Comparison of ENCODE assay signal across 24 cellular contexts in genomic region chr16:89354325-89354724, GRCh38.
DNase-seq lines count a peak whose midpoint lies in the region; ATAC-seq and TF ChIP-seq lines count a peak whose summit lies in the region.
"Had no signal": no experiment of that assay in that cellular context is flagged by ENCODE, and none has a peak within 500 bp of the region (broad histone marks: within the 10 kb centered on the region; RNA-seq: fewer than 3 reads in every experiment).

No MANE protein-coding gene starts in this region.

- H3K9me3 ChIP-seq in RWPE2 (ENCODE audit: severe bottlenecking), result no peaks in the 10 kb centered on the region
- H3K9me3 ChIP-seq in left lung, result no peaks in the 10 kb centered on the region
- no peaks in the 10 kb centered on the region for H3K9me3 ChIP-seq in gastrocnemius medialis
- H3K9me3 ChIP-seq: adrenal gland, HAP-1, uterus had no signal

- H3K36me3 Mint-ChIP-seq in CD14-positive monocyte, result peaks cover 26 to 41% of the 10 kb centered on the region in 2 donors
- H3K36me3 Mint-ChIP-seq in T-helper 2 cell treated with Interferon-gamma antibody and Interleukin-4, amounts not matched to agents 5 μg/mL and 100 μg/mL, for 36 hours (ENCODE audit: low read depth), result peaks cover 15% of the 10 kb centered on the region

- peaks cover 59% of the 10 kb centered on the region for H3K4me1 Mint-ChIP-seq in CD14-positive monocyte
- H3K4me1 Mint-ChIP-seq in T-helper 2 cell treated with Interferon-gamma antibody and Interleukin-4, amounts not matched to agents 5 μg/mL and 100 μg/mL, for 36 hours (ENCODE audit: low read depth), result peaks cover 70% of the 10 kb centered on the region

- no peak overlapping the region for H3K4me3 ChIP-seq in RWPE2 (ENCODE audit: severe bottlenecking)
- no peak overlapping the region for H3K4me3 ChIP-seq in left lung
- no peak overlapping the region for H3K4me3 ChIP-seq in gastrocnemius medialis
- H3K4me3 ChIP-seq: adrenal gland, cardiac muscle cell, dorsolateral prefrontal cortex, HAP-1, uterus had no signal

- in situ Hi-C loops in gastrocnemius medialis (cut with MboI; ENCODE audit: low sequenced_read_pairs in 4 of 4), result no loop called here

- intact Hi-C loops in CD14-positive monocyte (cut with micrococcal nuclease) (no loop called here), left lung (cut with DNase I) (no loop called here), gastrocnemius medialis (cut with DNase I; ENCODE audit: low total_unique reads) (loop anchor here (1.0 to 5.0 kb wide), 2 partner anchors 19 to 43 kb away; no protein-coding TSS in a partner anchor)

- H3K27ac ChIP-seq in RWPE2 (ENCODE audit: poor library complexity, severe bottlenecking), result peak overlapping the region; percentile 74
- H3K27ac ChIP-seq in left lung, result peak overlapping the region; percentile 0 to 71
- peak overlapping the region; percentile 52 to 82 (median 74) for H3K27ac ChIP-seq in gastrocnemius medialis
- H3K27ac ChIP-seq: cardiac muscle cell, uterus had no signal

- H3K27ac Mint-ChIP-seq in CD14-positive monocyte, result peak overlapping the region in 4 of 7 donors; percentile 7 to 71 (median 42)
- no peak overlapping the region for H3K27ac Mint-ChIP-seq in T-helper 2 cell treated with Interferon-gamma antibody and Interleukin-4, amounts not matched to agents 5 μg/mL and 100 μg/mL, for 36 hours
- H3K27ac Mint-ChIP-seq: activated T-helper 17 cell treated with anti-CD3 and anti-CD28 coated beads, Interleukin-2, amount 50 U/mL, for 72 hours; memory B cell had no signal

- DNase-seq in CD14-positive monocyte (ENCODE audit: low spot score) (no peak), RWPE2 (ENCODE audit: low spot score) (no peak), left lung (no peak), gastrocnemius medialis (peak in 1 of 2 donors; percentile 60), foreskin melanocyte (no peak)
- DNase-seq in T-helper 2 cell treated with Interferon-gamma antibody and Interleukin-4, amounts not matched to agents 5 μg/mL and 100 μg/mL, for 36 hours (ENCODE audit: low spot score), result no peak
- DNase-seq: adrenal gland; AML-193; erythroblast; IMR-90; MM.1S; NCI-H1930; NCI-H446; SHP77 treated with DMSO at 0.1 percent for 48 hours; stimulated activated naive CD8-positive, alpha-beta T cell treated with anti-CD3 and anti-CD28 coated beads, Interleukin-15, Interleukin-2, amounts not matched to agents 100 U/mL and 50 U/mL, for 24 hours; T-helper 1 cell; uterus had no signal

- H3K27me3 Mint-ChIP-seq in CD14-positive monocyte (ENCODE audit: low read depth in 3 of 3), result peaks cover 0 to 6% (median 0%) of the 10 kb centered on the region in 3 donors
- no peaks in the 10 kb centered on the region for H3K27me3 Mint-ChIP-seq in T-helper 2 cell treated with Interferon-gamma antibody and Interleukin-4, amounts not matched to agents 5 μg/mL and 100 μg/mL, for 36 hours (ENCODE audit: low read depth)
- H3K27me3 Mint-ChIP-seq: activated T-helper 17 cell treated with anti-CD3 and anti-CD28 coated beads, Interleukin-2, amount 50 U/mL, for 72 hours; memory B cell had no signal

- no peaks in the 10 kb centered on the region for H3K9me3 Mint-ChIP-seq in CD14-positive monocyte
- no peaks in the 10 kb centered on the region for H3K9me3 Mint-ChIP-seq in T-helper 2 cell treated with Interferon-gamma antibody and Interleukin-4, amounts not matched to agents 5 μg/mL and 100 μg/mL, for 36 hours
- H3K9me3 Mint-ChIP-seq: activated T-helper 17 cell treated with anti-CD3 and anti-CD28 coated beads, Interleukin-2, amount 50 U/mL, for 72 hours; memory B cell; neural crest cell had no signal

- ATAC-seq in RWPE2 (ENCODE audit: low read depth) (no peak), left lung (peak; percentile 56), gastrocnemius medialis (peak in 1 of 2 donors; percentile 16), GM18511 (IDR thresholded peaks at IDR 0.05; ENCODE audit: unreplicated experiment) (no peak)
- ATAC-seq: activated T-helper 17 cell treated with anti-CD3 and anti-CD28 coated beads, Interleukin-2, amount 50 U/mL, for 72 hours; stimulated activated naive CD8-positive, alpha-beta T cell treated with anti-CD3 and anti-CD28 coated beads, Interleukin-15, Interleukin-2, amounts not matched to agents 100 U/mL and 50 U/mL, for 24 hours had no signal

- no peaks in the 10 kb centered on the region for H3K27me3 ChIP-seq in RWPE2 (ENCODE audit: insufficient read depth, poor library complexity, severe bottlenecking)
- no peaks in the 10 kb centered on the region for H3K27me3 ChIP-seq in left lung
- H3K27me3 ChIP-seq in gastrocnemius medialis, result no peaks in the 10 kb centered on the region
- H3K27me3 ChIP-seq: adrenal gland, cardiac muscle cell, dorsolateral prefrontal cortex, uterus had no signal

- H3K4me1 ChIP-seq in RWPE2 (ENCODE audit: insufficient read depth, poor library complexity, severe bottlenecking) (peaks cover 33% of the 10 kb centered on the region), left lung (peaks cover 4 to 85% of the 10 kb centered on the region in 2 donors), gastrocnemius medialis (peaks cover 61 to 76% of the 10 kb centered on the region in 2 donors)
- H3K4me1 ChIP-seq: HAP-1 had no signal

- H3K4me3 Mint-ChIP-seq in CD14-positive monocyte, result no peak overlapping the region
- no peak overlapping the region for H3K4me3 Mint-ChIP-seq in T-helper 2 cell treated with Interferon-gamma antibody and Interleukin-4, amounts not matched to agents 5 μg/mL and 100 μg/mL, for 36 hours
- H3K4me3 Mint-ChIP-seq: activated T-helper 17 cell treated with anti-CD3 and anti-CD28 coated beads, Interleukin-2, amount 50 U/mL, for 72 hours; memory B cell; neural crest cell had no signal

- no peak for TF ChIP-seq POLR2A in gastrocnemius medialis (IDR thresholded peaks at IDR 0.05)

- H3K36me3 ChIP-seq in RWPE2 (ENCODE audit: low read depth), result peaks cover 17% of the 10 kb centered on the region
- peaks cover 0 to 3% of the 10 kb centered on the region in 2 donors for H3K36me3 ChIP-seq in left lung
- H3K36me3 ChIP-seq in gastrocnemius medialis, result no peaks in the 10 kb centered on the region
- H3K36me3 ChIP-seq: adrenal gland, cardiac muscle cell, uterus had no signal

- TF ChIP-seq CTCF in CD14-positive monocyte (IDR thresholded peaks at IDR 0.05) (no peak), RWPE2 (IDR thresholded peaks at IDR 0.05; ENCODE audit: poor library complexity, severe bottlenecking) (no peak), left lung (IDR thresholded peaks at IDR 0.05) (no peak), gastrocnemius medialis (IDR thresholded peaks at IDR 0.05 in 4 of 5, conservative IDR thresholded peaks at IDR 0.05 in 1 of 5) (no peak)
